24 cellular contexts compared by ENCODE assay signal in genomic region chr5:62717211-62717927, GRCh38.
DNase-seq lines count a peak whose midpoint lies in the region; ATAC-seq, FAIRE-seq and TF ChIP-seq lines count a peak whose summit lies in the region.
"Had no signal": no experiment of that assay in that cellular context is flagged by ENCODE, and none has a peak within 500 bp of the region (broad histone marks: within the 10 kb centered on the region; RNA-seq: fewer than 3 reads in every experiment).

No MANE protein-coding gene starts in this region.

- H3K27ac ChIP-seq in HUES48 (ENCODE audit: low read depth, low read length) (peak overlapping the region; percentile 94), gastroesophageal sphincter (no peak overlapping the region)
- H3K27ac ChIP-seq: ascending aorta, heart right ventricle, transverse colon had no signal

- H3K4me1 ChIP-seq in HUES48 (ENCODE audit: control insufficient read depth, insufficient read depth, low read length) (peaks cover 45% of the 10 kb centered on the region), gastroesophageal sphincter (no peaks in the 10 kb centered on the region)
- H3K4me1 ChIP-seq: ascending aorta, transverse colon had no signal

- H3K36me3 ChIP-seq in HUES48 (ENCODE audit: control insufficient read depth, insufficient read depth, low read length), result no peaks in the 10 kb centered on the region
- no peaks in the 10 kb centered on the region for H3K36me3 ChIP-seq in gastroesophageal sphincter
- H3K36me3 ChIP-seq: ascending aorta, heart right ventricle, transverse colon had no signal

- no peak for TF ChIP-seq EP300 in gastroesophageal sphincter (IDR thresholded peaks at IDR 0.05)

- TF ChIP-seq POLR2A in GM12892 (IDR thresholded peaks at IDR 0.05; ENCODE audit: low read depth, low read length) (no peak), gastroesophageal sphincter (IDR thresholded peaks at IDR 0.05) (no peak)

- 43 to 64% methylated on average over 3 of the region's 3 CpGs for WGBS in gastroesophageal sphincter (ENCODE audit: low coverage in 1 of 2), 2 donors

- H3K4me3 ChIP-seq in HUES48 (ENCODE audit: low read depth, low read length) (no peak overlapping the region; the same call in 1 of the 2 replicates), gastroesophageal sphincter (no peak overlapping the region)
- H3K4me3 ChIP-seq: ascending aorta, heart right ventricle, transverse colon had no signal

- no peak overlapping the region; the same call in 1 of the 2 replicates for H3K9ac ChIP-seq in HUES48 (ENCODE audit: low read depth, low read length)

- no peaks in the 10 kb centered on the region for H3K27me3 ChIP-seq in HUES48 (ENCODE audit: control insufficient read depth, insufficient read depth, low read length)
- no peaks in the 10 kb centered on the region for H3K27me3 ChIP-seq in gastroesophageal sphincter
- H3K27me3 ChIP-seq: ascending aorta, heart right ventricle, transverse colon had no signal

- in situ Hi-C loops in G401 (cut with HindIII; ENCODE audit: low sequenced_read_pairs), result no loop called here

- H3K9me3 ChIP-seq in HUES48 (ENCODE audit: control insufficient read depth, insufficient read depth, low read length) (no peaks in the 10 kb centered on the region), gastroesophageal sphincter (no peaks in the 10 kb centered on the region)
- H3K9me3 ChIP-seq: ascending aorta, heart right ventricle, transverse colon had no signal

- DNase-seq in astrocyte of the hippocampus (ENCODE audit: low read depth, low spot score) (peak; percentile 4), iPS DF 4.7 (ENCODE audit: extremely low read depth, low spot score) (peak; percentile 11), renal cortical epithelial cell (ENCODE audit: low read depth) (peak; percentile 11), GM12892 (ENCODE audit: insufficient read length) (no peak), G401 (ENCODE audit: low spot score) (no peak), SW 1271 (lab: John Stamatoyannopoulos, UW) (no peak)
- DNase-seq: activated CD4-positive, alpha-beta memory T cell treated with anti-CD3 and anti-CD28 coated beads for 36 hours; activated CD4-positive, CD25-positive, alpha-beta regulatory T cell; activated CD8-positive, alpha-beta memory T cell treated with anti-CD3 and anti-CD28 coated beads, Interleukin-2, amount 50 U/mL, for 48 hours; CD4-positive, alpha-beta T cell; cerebellar nuclear complex; heart right ventricle; NCI-H1092; NCI-H1930; NCI-H748 treated with DMSO at 0.1 percent for 48 hours; stimulated activated CD4-positive, alpha-beta T cell treated with anti-CD3 and anti-CD28 coated beads, Interleukin-15, amount 100 ng/mL, for 24 hours; transverse colon had no signal

- no peak for TF ChIP-seq CTCF in gastroesophageal sphincter (IDR thresholded peaks at IDR 0.05)

- FAIRE-seq in GM12892 (lab: Jason Lieb, UNC), result no peak
- FAIRE-seq: G401.6, islet of Langerhans had no signal

- no peak for ATAC-seq in gastroesophageal sphincter
- ATAC-seq: activated T-helper 17 cell treated with anti-CD3 and anti-CD28 coated beads, Interleukin-2, amount 50 U/mL, for 72 hours; heart right ventricle; natural killer cell treated with Interleukin-12 subunit alpha and Interleukin-12 subunit beta and Interleukin-15 and Interleukin-18, amount 100 ng/mL, for 72 hours had no signal

Comparison
In these comparisons a context has a peak if more than half of its experiments do, and no peak if none do; other contexts are left out.
1. DNase-seq: peak in astrocyte of the hippocampus (single experiment), iPS DF 4.7 (single experiment) and renal cortical epithelial cell (single experiment); none in GM12892 (single experiment), G401 (single experiment) and SW 1271 (0 of 2).